ENCODE assay signal across 24 cellular contexts in genomic region chr1:15080328-15081033, GRCh38.
"Had no signal": no experiment of that assay in that cellular context is flagged by ENCODE, and none has a peak within 500 bp of the region (broad histone marks: within the 10 kb centered on the region; RNA-seq: fewer than 3 reads in every experiment).

No MANE protein-coding gene starts in this region.

- H3K27me3 Mint-ChIP-seq: activated naive CD8-positive, alpha-beta T cell; activated T-helper 17 cell treated with anti-CD3 and anti-CD28 coated beads, Interleukin-2, amount 50 U/mL, for 72 hours had no signal

- H3K27ac Mint-ChIP-seq: activated CD4-positive, alpha-beta memory T cell treated with anti-CD3 and anti-CD28 coated beads, Interleukin-2, amount 10 ng/mL, durations not matched to agents 7 days and 5 days; activated naive CD4-positive, alpha-beta T cell treated with anti-CD3 and anti-CD28 coated beads for 36 hours; activated naive CD8-positive, alpha-beta T cell; activated T-helper 17 cell treated with anti-CD3 and anti-CD28 coated beads, Interleukin-2, amount 50 U/mL, for 72 hours; T-cell had no signal

- H3K4me1 Mint-ChIP-seq: activated CD4-positive, alpha-beta memory T cell treated with anti-CD3 and anti-CD28 coated beads, Interleukin-2, amount 10 ng/mL, durations not matched to agents 7 days and 5 days; activated T-helper 17 cell treated with anti-CD3 and anti-CD28 coated beads, Interleukin-2, amount 50 U/mL, for 72 hours; T-cell had no signal

- H3K4me3 ChIP-seq: adrenal gland had no signal

- H3K9me3 ChIP-seq: adrenal gland had no signal

- FAIRE-seq: RCC 7860 had no signal

- H3K4me3 Mint-ChIP-seq: activated CD4-positive, alpha-beta memory T cell treated with anti-CD3 and anti-CD28 coated beads, Interleukin-2, amount 10 ng/mL, durations not matched to agents 7 days and 5 days; activated naive CD4-positive, alpha-beta T cell treated with anti-CD3 and anti-CD28 coated beads for 36 hours; activated naive CD8-positive, alpha-beta T cell; activated T-helper 17 cell treated with anti-CD3 and anti-CD28 coated beads, Interleukin-2, amount 50 U/mL, for 72 hours; T-cell had no signal

- H3K4me1 ChIP-seq: adrenal gland had no signal

- H3K27ac ChIP-seq: adrenal gland, VCaP had no signal

- H3K27me3 ChIP-seq: adrenal gland had no signal

- DNase-seq: activated CD4-positive, alpha-beta memory T cell treated with anti-CD3 and anti-CD28 coated beads, Interleukin-2, amount 10 ng/mL, durations not matched to agents 7 days and 5 days; activated CD4-positive, alpha-beta T cell treated with anti-CD3 and anti-CD28 coated beads, Interleukin-2, amount 50 U/mL, for 1 hour; activated CD4-positive, CD25-positive, alpha-beta regulatory T cell; activated gamma-delta T cell; activated naive CD4-positive, alpha-beta T cell treated with anti-CD3 and anti-CD28 coated beads for 36 hours; activated T-cell treated with anti-CD3 and anti-CD28 coated beads for 4 hours; activated T-cell treated with anti-CD3 and anti-CD28 coated beads, Interleukin-2, amount 50 U/mL, for 48 hours; adrenal gland; KG1; NCI-H1092; NCI-H1417; NCI-H1930; NCI-H2107; NCI-H345; NCI-H510A; NCI-H526 treated with DMSO at 0.1 percent for 48 hours; NCI-H82; PC-3; SIG-M5 had no signal

- H3K9me3 Mint-ChIP-seq: activated CD4-positive, alpha-beta memory T cell treated with anti-CD3 and anti-CD28 coated beads, Interleukin-2, amount 10 ng/mL, durations not matched to agents 7 days and 5 days; activated naive CD4-positive, alpha-beta T cell treated with anti-CD3 and anti-CD28 coated beads for 36 hours; activated T-helper 17 cell treated with anti-CD3 and anti-CD28 coated beads, Interleukin-2, amount 50 U/mL, for 72 hours; T-cell had no signal

- H3K36me3 Mint-ChIP-seq: activated naive CD8-positive, alpha-beta T cell; T-cell had no signal

- ATAC-seq: activated T-helper 17 cell treated with anti-CD3 and anti-CD28 coated beads, Interleukin-2, amount 50 U/mL, for 72 hours; PC-3; T-cell had no signal

- H3K36me3 ChIP-seq: adrenal gland had no signal
